In the genomic region with DNA sequence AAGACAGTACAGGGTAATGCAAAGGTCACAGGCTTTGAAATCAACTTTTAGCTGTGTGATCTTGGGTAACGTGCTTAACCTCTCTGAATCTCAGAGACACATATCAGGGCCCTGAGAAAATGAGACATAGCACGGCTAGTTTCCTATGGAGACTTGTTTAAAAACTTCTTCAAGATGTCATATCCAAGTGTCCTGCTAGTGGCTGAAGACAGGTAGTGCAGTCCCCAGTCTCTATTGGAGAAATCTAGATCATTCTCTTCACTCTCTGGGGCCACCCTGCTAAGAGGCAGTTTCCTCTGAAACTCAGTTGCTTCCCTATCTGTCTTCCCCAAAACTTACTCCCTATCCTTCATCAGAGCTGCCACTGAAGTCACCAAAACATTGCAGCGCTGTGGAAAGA, we compare ENCODE assay signal across 10 cellular contexts. TPM values are rescaled to one million over a fixed set of nuclear protein-coding genes. Genes with fewer than 3 reads are reported as not detected.
DNase-seq lines count a peak whose midpoint lies in the region; ATAC-seq and TF ChIP-seq lines count a peak whose summit lies in the region.
"Had no signal": no experiment of that assay in that cellular context is flagged by ENCODE, and none has a peak within 500 bp of the region (broad histone marks: within the 10 kb centered on the region; RNA-seq: fewer than 3 reads in every experiment).

No MANE protein-coding gene starts in this region.

- H3K4me3 Mint-ChIP-seq in progenitor cell of endocrine pancreas (ENCODE audit: low read depth) = no peak overlapping the region

- TF ChIP-seq CTCF in progenitor cell of endocrine pancreas (IDR thresholded peaks at IDR 0.05; ENCODE audit: unreplicated experiment) = peak; percentile 38

- H3K36me3 ChIP-seq in adipocyte (ENCODE audit: control insufficient read depth, insufficient read depth, low read length, severe bottlenecking) = no peaks in the 10 kb centered on the region
- H3K36me3 ChIP-seq: pancreas had no signal

- H3K36me3 Mint-ChIP-seq in progenitor cell of endocrine pancreas (ENCODE audit: insufficient read depth) = peaks cover 1% of the 10 kb centered on the region

- H3K27me3 ChIP-seq in adipocyte (replicated peaks; ENCODE audit: control insufficient read depth, insufficient read depth, low read length) = peaks cover 4% of the 10 kb centered on the region
- H3K27me3 ChIP-seq: pancreas had no signal

- peaks cover 50% of the 10 kb centered on the region for H3K27me3 Mint-ChIP-seq in progenitor cell of endocrine pancreas

- peaks cover 16% of the 10 kb centered on the region for H3K9me3 Mint-ChIP-seq in progenitor cell of endocrine pancreas (ENCODE audit: low read depth)

- peaks cover 14% of the 10 kb centered on the region for H3K9me3 ChIP-seq in adipocyte (ENCODE audit: control insufficient read depth, low read length)
- H3K9me3 ChIP-seq: pancreas had no signal

- H3K4me3 ChIP-seq in adipocyte (ENCODE audit: low read length) = no peak overlapping the region
- H3K4me3 ChIP-seq: pancreas, SK-N-MC had no signal

- no peak overlapping the region for H3K9ac ChIP-seq in adipocyte (ENCODE audit: low read length)

- H3K4me1 ChIP-seq in adipocyte (ENCODE audit: control insufficient read depth, insufficient read depth, low read length) = peaks cover 10% of the 10 kb centered on the region
- H3K4me1 ChIP-seq: pancreas had no signal

- peak; percentile 5 for DNase-seq in adipocyte (ENCODE audit: low read depth)
- no peak for DNase-seq in progenitor cell of endocrine pancreas (ENCODE audit: low spot score, unreplicated experiment)
- no peak for DNase-seq in NCI-H2081 treated with DMSO at 0.1 percent for 48 hours (lab: John Stamatoyannopoulos, UW)
- no peak for DNase-seq in erythroblast (lab: John Stamatoyannopoulos, UW)
- DNase-seq: activated T-cell treated with anti-CD3 and anti-CD28 coated beads for 4 hours, pancreas had no signal

- H3K27ac Mint-ChIP-seq in progenitor cell of endocrine pancreas = no peak overlapping the region

- peaks cover 3% of the 10 kb centered on the region for H3K4me1 Mint-ChIP-seq in progenitor cell of endocrine pancreas (ENCODE audit: low read depth)

- ATAC-seq in GM18519 (IDR thresholded peaks at IDR 0.05; ENCODE audit: low FRiP score, unreplicated experiment) (peak; percentile 76), HG03342 (IDR thresholded peaks at IDR 0.05; ENCODE audit: unreplicated experiment) (peak; percentile 73), HG03045 (IDR thresholded peaks at IDR 0.05; ENCODE audit: unreplicated experiment) (no peak)

- TF ChIP-seq POLR2A in erythroblast (IDR thresholded peaks at IDR 0.05; ENCODE audit: low read length) = no peak

RNA-seq across cellular contexts. Expression of a gene that starts 30.3 kb away (rescaled TPM):
- not detected in 2 replicates for total RNA-seq in progenitor cell of endocrine pancreas

RNA-seq across cellular contexts. Expression of a gene that starts 33.3 kb away (rescaled TPM):
- total RNA-seq in progenitor cell of endocrine pancreas = 16.7 and 17.6 TPM in 2 replicates
